Comparison of ENCODE assay signal across 8 cellular contexts in the genomic region with DNA sequence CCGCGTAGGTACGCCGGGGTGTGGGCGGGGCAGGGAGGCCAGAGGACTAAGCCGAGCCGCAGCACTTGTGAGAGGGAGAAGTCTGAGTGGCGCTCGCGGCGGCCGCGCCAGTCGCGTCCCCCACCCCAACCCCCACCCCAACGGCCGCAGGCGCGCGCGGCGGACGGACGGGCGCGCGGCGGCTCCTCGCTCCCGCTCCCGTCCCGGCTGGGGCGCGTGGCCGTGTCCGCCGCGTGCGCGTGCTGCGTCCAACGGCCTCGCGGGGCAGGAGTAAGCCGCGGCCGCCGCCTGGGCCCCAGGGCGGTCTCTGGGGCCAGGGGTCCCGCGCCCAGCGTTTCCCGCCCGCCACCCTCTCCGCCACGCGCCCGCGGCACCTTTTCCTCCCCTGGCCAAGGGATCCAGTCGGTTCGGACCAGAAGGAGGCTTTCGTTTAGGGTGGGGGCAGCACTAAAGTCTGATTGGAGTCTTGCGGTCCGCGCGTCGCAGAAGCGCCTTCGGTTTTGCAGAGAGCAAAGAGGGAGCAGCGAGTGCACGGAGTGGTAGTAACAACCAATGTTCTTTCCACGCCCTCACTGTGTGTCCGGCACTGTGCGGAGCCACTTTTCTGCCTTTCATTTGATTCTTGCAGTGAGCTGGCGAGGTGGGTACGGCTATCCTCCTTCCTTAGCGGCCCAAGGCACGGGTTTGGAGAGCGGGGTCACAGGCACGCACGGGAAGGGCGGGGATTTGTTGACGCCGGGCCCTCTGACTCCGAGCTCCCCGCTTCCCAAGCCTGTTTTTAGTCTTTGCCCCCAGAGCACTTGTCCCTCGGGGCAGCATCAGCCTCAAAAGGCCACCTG. TPM values are rescaled to one million over a fixed set of nuclear protein-coding genes. Genes with fewer than 3 reads are reported as not detected.
DNase-seq lines count a peak whose midpoint lies in the region; ATAC-seq and TF ChIP-seq lines count a peak whose summit lies in the region.

No MANE protein-coding gene starts in this region.

- H3K36me3 ChIP-seq in OCI-LY1 (ENCODE audit: insufficient read depth, low read length), result peaks cover 45% of the 10 kb centered on the region
- peaks cover 0 to 14% (median 0%) of the 10 kb centered on the region in 9 donors for H3K36me3 ChIP-seq in heart left ventricle

- no peaks in the 10 kb centered on the region for H3K9me2 ChIP-seq in OCI-LY1 (ENCODE audit: low read depth, low read length)

- H3K27me3 ChIP-seq in OCI-LY1 (ENCODE audit: insufficient read depth, low read length) (no peaks in the 10 kb centered on the region), heart left ventricle (no peaks in the 10 kb centered on the region)

- peak overlapping the region; percentile 97 for H3K9ac ChIP-seq in OCI-LY1 (ENCODE audit: low read length)

- ATAC-seq in GM19328 (IDR thresholded peaks at IDR 0.05; ENCODE audit: unreplicated experiment), result peak; percentile 1
- peak in 2 of 4 donors; percentile 14 to 22 for ATAC-seq in heart left ventricle
- ATAC-seq in GM18868 (IDR thresholded peaks at IDR 0.05; ENCODE audit: unreplicated experiment), result no peak

- peak overlapping the region; percentile 98 for H3K4me2 ChIP-seq in OCI-LY1 (ENCODE audit: low read length)

- H3K79me2 ChIP-seq in OCI-LY1 (ENCODE audit: insufficient read depth, low read length), result peaks cover 52% of the 10 kb centered on the region

- no peak overlapping the region for H2AFZ ChIP-seq in OCI-LY1 (ENCODE audit: low read length)

- intact Hi-C loops in heart left ventricle (cut with DNase I), result loop anchor here in 1 of 10 donors (5.0 kb wide), 1 partner anchor 40 kb away; no protein-coding TSS in a partner anchor
- intact Hi-C loops in posterior cingulate gyrus (cut with DNase I), result no loop called here

- DNase-seq in Ammon's horn (ENCODE audit: low spot score) (peak; percentile 56), heart left ventricle (peak; percentile 37 to 72 (median 49)), posterior cingulate gyrus (peak in 7 of 10 donors; percentile 19 to 84 (median 27)), NCI-H774 (lab: John Stamatoyannopoulos, UW) (no peak)
- DNase-seq in activated naive CD4-positive, alpha-beta T cell treated with anti-CD3 and anti-CD28 coated beads, Interleukin-2, amount 50 U/mL, for 16 hours, result peak; percentile 42

- TF ChIP-seq CTCF in OCI-LY1 (IDR thresholded peaks at IDR 0.05; ENCODE audit: low read length) (no peak), heart left ventricle (IDR thresholded peaks at IDR 0.05) (no peak)

- peaks cover 2% of the 10 kb centered on the region; the same call in 1 of the 2 replicates for H4K20me1 ChIP-seq in OCI-LY1 (ENCODE audit: insufficient read depth, low read length)

- 0 to 1% (median 0%) methylated on average over 32 to 87 of the region's 87 CpGs for WGBS in heart left ventricle, 4 donors

- H3K4me3 ChIP-seq in OCI-LY1 (ENCODE audit: low read depth, low read length, poor library complexity, severe bottlenecking) (peak overlapping the region; percentile 79), heart left ventricle (peak overlapping the region; percentile 56 to 93 (median 76))

- H3K27ac ChIP-seq in OCI-LY1 (ENCODE audit: low read depth, low read length, poor library complexity, severe bottlenecking) (peak overlapping the region; percentile 93), heart left ventricle (peak overlapping the region; percentile 20 to 92 (median 90))

- no peak for TF ChIP-seq POLR2A in heart left ventricle (IDR thresholded peaks at IDR 0.05)

- peaks cover 49% of the 10 kb centered on the region for H3K4me1 ChIP-seq in OCI-LY1 (ENCODE audit: insufficient read depth, low read length, severe bottlenecking)
- peaks cover 2 to 60% (median 50%) of the 10 kb centered on the region in 12 donors for H3K4me1 ChIP-seq in heart left ventricle

- H3K9me3 ChIP-seq in OCI-LY1 (ENCODE audit: low read length) (no peaks in the 10 kb centered on the region), heart left ventricle (no peaks in the 10 kb centered on the region)

- no peaks in the 10 kb centered on the region for H3F3A ChIP-seq in OCI-LY1 (ENCODE audit: insufficient read depth, low read length)

RNA-seq across cellular contexts. Expression of gene G3BP1, which starts 0.5 kb away (rescaled TPM):
- 100 to 1,000 TPM in 4 of 9 donors, 10 to 100 TPM in 5; 64.5 to 133 (median 98.1) TPM for total RNA-seq in heart left ventricle
- 10 to 100 TPM; 12.7 to 29.0 TPM for polyA plus RNA-seq in heart left ventricle

RNA-seq across cellular contexts. Expression of gene ATOX1, which starts 13.8 kb away (rescaled TPM):
- total RNA-seq in heart left ventricle, result 100 to 1,000 TPM in 1 of 9 donors, 10 to 100 TPM in 8; 52.1 to 149 (median 66.5) TPM
- polyA plus RNA-seq in heart left ventricle, result 100 to 1,000 TPM in 1 of 2 donors, 10 to 100 TPM in 1; 92.0 to 102 TPM
